In genomic region chr16:19851476-19851875, GRCh38 we compare ENCODE assay signal across 21 cellular contexts. TPM values are rescaled to one million over a fixed set of nuclear protein-coding genes. Genes with fewer than 3 reads are reported as not detected.
DNase-seq lines count a peak whose midpoint lies in the region; ATAC-seq and TF ChIP-seq lines count a peak whose summit lies in the region.
"Had no signal": no experiment of that assay in that cellular context is flagged by ENCODE, and none has a peak within 500 bp of the region (broad histone marks: within the 10 kb centered on the region; RNA-seq: fewer than 3 reads in every experiment).

No MANE protein-coding gene starts in this region.

- H3K9me3 ChIP-seq in testis, result no peaks in the 10 kb centered on the region
- H3K9me3 ChIP-seq: BE2C, neutrophil, SJCRH30, upper lobe of left lung had no signal

- no peak overlapping the region for H3K4me3 ChIP-seq in testis
- H3K4me3 ChIP-seq: SJCRH30, upper lobe of left lung had no signal

- TF ChIP-seq CTCF in brain (conservative IDR thresholded peaks at IDR 0.05) (no peak), testis (IDR thresholded peaks at IDR 0.05) (no peak)

- H3K4me1 Mint-ChIP-seq in brain, result peaks cover 71% of the 10 kb centered on the region
- H3K4me1 Mint-ChIP-seq: activated B cell treated with CpG ODN at 0.5 μM for 24 hours; activated CD4-positive, alpha-beta memory T cell treated with anti-CD3 and anti-CD28 coated beads, Interleukin-2, amount 10 ng/mL, durations not matched to agents 7 days and 5 days had no signal

- H3K27me3 ChIP-seq in testis, result no peaks in the 10 kb centered on the region
- H3K27me3 ChIP-seq: BE2C, neutrophil, SJCRH30, upper lobe of left lung had no signal

- 64 to 88% methylated on average over 7 of the region's 7 CpGs for WGBS in testis, 2 donors

- H3K4me1 ChIP-seq in testis, result no peaks in the 10 kb centered on the region
- H3K4me1 ChIP-seq: BE2C, SJCRH30, upper lobe of left lung had no signal

- H3K4me3 Mint-ChIP-seq in brain, result peak overlapping the region in 2 of 5 experiments; percentile 35 to 39
- H3K4me3 Mint-ChIP-seq: activated B cell treated with CpG ODN at 0.5 μM for 24 hours; activated CD4-positive, alpha-beta memory T cell treated with anti-CD3 and anti-CD28 coated beads, Interleukin-2, amount 10 ng/mL, durations not matched to agents 7 days and 5 days; HFFc6; stimulated activated naive B cell treated with anti-CD40 and anti-IgM and Interleukin-4, amounts not matched to agents 10 μg/mL and 1 μg/mL and 100 μg/mL, for 72 hours; T-helper 1 cell treated with Interleukin-12 subunit alpha and Interleukin-12 subunit beta and Interleukin-4 antibody, amounts not matched to agents 30 μg/mL and 1 μg/mL, for 36 hours had no signal

- TF ChIP-seq POLR2A in testis (IDR thresholded peaks at IDR 0.05), result no peak

- peaks cover 17% of the 10 kb centered on the region for H3K36me3 Mint-ChIP-seq in brain

- H3K9me3 Mint-ChIP-seq in brain, result no peaks in the 10 kb centered on the region
- H3K9me3 Mint-ChIP-seq: activated B cell treated with CpG ODN at 0.5 μM for 24 hours; activated CD4-positive, alpha-beta memory T cell treated with anti-CD3 and anti-CD28 coated beads, Interleukin-2, amount 10 ng/mL, durations not matched to agents 7 days and 5 days; HFFc6; stimulated activated naive B cell treated with anti-CD40 and anti-IgM and Interleukin-4, amounts not matched to agents 10 μg/mL and 1 μg/mL and 100 μg/mL, for 72 hours; T-helper 1 cell treated with Interleukin-12 subunit alpha and Interleukin-12 subunit beta and Interleukin-4 antibody, amounts not matched to agents 30 μg/mL and 1 μg/mL, for 36 hours had no signal

- peak; percentile 76 to 81 for ATAC-seq in left cardiac atrium
- ATAC-seq: stimulated activated naive B cell treated with anti-CD40 and anti-IgM and Interleukin-4, amounts not matched to agents 10 μg/mL and 1 μg/mL and 100 μg/mL, for 72 hours had no signal

- peak; percentile 91 for DNase-seq in Ammon's horn (ENCODE audit: low spot score)
- peak; percentile 44 for DNase-seq in left cardiac atrium
- peak in 40 of 56 donors; percentile 27 to 75 (median 59) for DNase-seq in nucleus accumbens (lab: John Stamatoyannopoulos, UW)
- no peak for DNase-seq in HUDEP-2 (lab: John Stamatoyannopoulos, UW; ENCODE audit: unreplicated experiment in 76 of 76)
- DNase-seq in OCI-M2 (lab: John Stamatoyannopoulos, UW; ENCODE audit: unreplicated experiment), result no peak
- no peak for DNase-seq in stimulated activated CD4-positive, alpha-beta T cell treated with anti-CD3 and anti-CD28 coated beads, Interleukin-4, amount 100 ng/mL, for 4 hours
- no peak for DNase-seq in testis
- DNase-seq: activated B cell treated with CpG ODN at 0.5 μM for 24 hours; activated CD4-positive, alpha-beta memory T cell treated with anti-CD3 and anti-CD28 coated beads, Interleukin-2, amount 10 ng/mL, durations not matched to agents 7 days and 5 days; amniotic stem cell; BE2C; EL; HFFc6; NCI-H2029; NCI-H69; SJCRH30; stimulated activated naive B cell treated with anti-CD40 and anti-IgM and Interleukin-4, amounts not matched to agents 10 μg/mL and 1 μg/mL and 100 μg/mL, for 72 hours; upper lobe of left lung had no signal

- H3K27ac Mint-ChIP-seq in brain, result peak overlapping the region; percentile 68 to 90 (median 88)
- H3K27ac Mint-ChIP-seq: activated B cell treated with CpG ODN at 0.5 μM for 24 hours; activated CD4-positive, alpha-beta memory T cell treated with anti-CD3 and anti-CD28 coated beads, Interleukin-2, amount 10 ng/mL, durations not matched to agents 7 days and 5 days; HFFc6; stimulated activated naive B cell treated with anti-CD40 and anti-IgM and Interleukin-4, amounts not matched to agents 10 μg/mL and 1 μg/mL and 100 μg/mL, for 72 hours; T-helper 1 cell treated with Interleukin-12 subunit alpha and Interleukin-12 subunit beta and Interleukin-4 antibody, amounts not matched to agents 30 μg/mL and 1 μg/mL, for 36 hours had no signal

- no peaks in the 10 kb centered on the region for H3K36me3 ChIP-seq in testis (ENCODE audit: low read depth, missing control alignments)
- H3K36me3 ChIP-seq: BE2C, neutrophil, SJCRH30, upper lobe of left lung had no signal

- peaks cover 6% of the 10 kb centered on the region for H3K27me3 Mint-ChIP-seq in brain
- H3K27me3 Mint-ChIP-seq: activated B cell treated with CpG ODN at 0.5 μM for 24 hours; stimulated activated naive B cell treated with anti-CD40 and anti-IgM and Interleukin-4, amounts not matched to agents 10 μg/mL and 1 μg/mL and 100 μg/mL, for 72 hours had no signal

- H3K27ac ChIP-seq in testis, result no peak overlapping the region
- H3K27ac ChIP-seq: neutrophil, SJCRH30, upper lobe of left lung had no signal

- intact Hi-C loops in left cardiac atrium (cut with DNase I) (no loop called here), testis (cut with DNase I; ENCODE audit: low total_unique reads) (no loop called here)

RNA-seq across cellular contexts. Expression of gene GPRC5B, which starts 33.2 kb away (rescaled TPM):
- polyA plus RNA-seq in brain (ENCODE audit: insufficient read depth, low read depth, low replicate concordance), result 351 TPM
- total RNA-seq in left cardiac atrium, result 10 to 100 TPM; 58.1 to 66.3 TPM
- total RNA-seq in testis, result 100 to 1,000 TPM; 195 to 303 TPM
- 144 TPM for polyA plus RNA-seq in testis (ENCODE audit: insufficient read depth, low read depth, low replicate concordance)

Comparison
In these comparisons a context has a peak if more than half of its experiments do, and no peak if none do; other contexts are left out.
1. DNase-seq: peak in Ammon's horn (single experiment), left cardiac atrium (single experiment) and nucleus accumbens (40 of 56); none in HUDEP-2 (0 of 76), OCI-M2 (single experiment), stimulated activated CD4-positive, alpha-beta T cell treated with anti-CD3 and anti-CD28 coated beads, Interleukin-4, amount 100 ng/mL, for 4 hours (0 of 2) and testis (single experiment).